ENCODE assay signal across 10 cellular contexts in the genomic region with DNA sequence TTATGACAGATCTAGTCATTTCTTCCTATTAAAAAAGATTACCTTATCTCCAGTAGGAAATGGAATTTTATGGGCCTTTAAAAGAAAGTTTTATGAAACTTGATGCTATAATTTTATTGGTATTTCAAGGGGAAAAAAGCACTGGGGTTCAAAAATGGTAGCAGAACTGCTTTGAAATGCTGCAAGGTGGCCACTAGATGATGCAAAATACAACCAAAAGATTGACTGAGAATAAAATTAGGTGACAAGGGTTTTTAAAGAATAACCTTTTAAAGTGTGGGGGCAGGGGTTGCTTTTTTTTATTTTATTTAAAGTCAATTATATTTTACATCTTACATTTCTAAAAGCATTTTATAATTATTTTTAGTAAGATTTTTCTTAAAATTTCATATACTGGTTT.
DNase-seq lines count a peak whose midpoint lies in the region; ATAC-seq, FAIRE-seq and TF ChIP-seq lines count a peak whose summit lies in the region.
"Had no signal": no experiment of that assay in that cellular context is flagged by ENCODE, and none has a peak within 500 bp of the region (broad histone marks: within the 10 kb centered on the region; RNA-seq: fewer than 3 reads in every experiment).

No MANE protein-coding gene starts in this region.

- no peak for TF ChIP-seq POLR2A in GM12892 (IDR thresholded peaks at IDR 0.05; ENCODE audit: low read depth, low read length)

- no peaks in the 10 kb centered on the region for H3K79me2 ChIP-seq in ACC112 (ENCODE audit: control insufficient read depth, insufficient read depth, low read length, unreplicated experiment)

- H3K27ac ChIP-seq in ACC112 (ENCODE audit: low read depth, low read length), result peak overlapping the region; percentile 53
- H3K27ac ChIP-seq in ascending aorta, result peak overlapping the region in 1 of 2 donors; percentile 14

- H3K4me1 ChIP-seq in ACC112 (ENCODE audit: control insufficient read depth, insufficient read depth, low read length, unreplicated experiment), result peaks cover 12% of the 10 kb centered on the region
- no peaks in the 10 kb centered on the region for H3K4me1 ChIP-seq in ascending aorta

- TF ChIP-seq CTCF in GM12872 (IDR thresholded peaks at IDR 0.05; ENCODE audit: insufficient read depth, low read depth, low read length), result peak; percentile 43; the same call in 2 of the 3 replicates
- TF ChIP-seq CTCF in ascending aorta (IDR thresholded peaks at IDR 0.05), result peak; percentile 44 to 67 (median 61)

- ATAC-seq in left lobe of liver, result peak; percentile 64
- ATAC-seq in stimulated activated naive CD8-positive, alpha-beta T cell treated with anti-CD3 and anti-CD28 coated beads, Interleukin-15, Interleukin-2, amounts not matched to agents 100 U/mL and 50 U/mL, for 24 hours, result no peak
- no peak for ATAC-seq in GM19023 (IDR thresholded peaks at IDR 0.05; ENCODE audit: unreplicated experiment)

- H3K36me3 ChIP-seq in ACC112 (ENCODE audit: insufficient read depth, low read length), result peaks cover 16% of the 10 kb centered on the region
- H3K36me3 ChIP-seq in ascending aorta, result peaks cover 7 to 36% of the 10 kb centered on the region in 2 donors

- H3K9me3 ChIP-seq in ascending aorta, result no peaks in the 10 kb centered on the region

- H3K4me3 ChIP-seq in ACC112 (ENCODE audit: low read depth, low read length) (no peak overlapping the region), ascending aorta (no peak overlapping the region)

- FAIRE-seq in GM12892 (lab: Jason Lieb, UNC), result no peak
- FAIRE-seq: GM18507 had no signal

- intact Hi-C loops in ascending aorta (cut with DNase I), result loop anchor here (2.0 to 5.0 kb wide), 3 partner anchors 39 to 250 kb away; no protein-coding TSS in a partner anchor

- H2AFZ ChIP-seq in ACC112 (ENCODE audit: low read length, unreplicated experiment), result no peak overlapping the region

- no peak for DNase-seq in ascending aorta (ENCODE audit: low spot score in 2 of 2)
- no peak for DNase-seq in left lobe of liver (ENCODE audit: low spot score)
- DNase-seq in kidney glomerular epithelial cell (lab: John Stamatoyannopoulos, UW), result no peak
- no peak for DNase-seq in GM12892 (ENCODE audit: insufficient read length)
- no peak for DNase-seq in stimulated activated naive CD8-positive, alpha-beta T cell treated with anti-CD3 and anti-CD28 coated beads, Interleukin-15, Interleukin-2, amounts not matched to agents 100 U/mL and 50 U/mL, for 24 hours
- DNase-seq: activated CD8-positive, alpha-beta memory T cell treated with anti-CD3 and anti-CD28 coated beads, Interleukin-2, amount 50 U/mL, for 4 hours had no signal

- H3K27me3 ChIP-seq in ACC112 (ENCODE audit: insufficient read depth, low read length) (no peaks in the 10 kb centered on the region), ascending aorta (no peaks in the 10 kb centered on the region)
